Comparison of ENCODE assay signal across 8 cellular contexts in the genomic region with DNA sequence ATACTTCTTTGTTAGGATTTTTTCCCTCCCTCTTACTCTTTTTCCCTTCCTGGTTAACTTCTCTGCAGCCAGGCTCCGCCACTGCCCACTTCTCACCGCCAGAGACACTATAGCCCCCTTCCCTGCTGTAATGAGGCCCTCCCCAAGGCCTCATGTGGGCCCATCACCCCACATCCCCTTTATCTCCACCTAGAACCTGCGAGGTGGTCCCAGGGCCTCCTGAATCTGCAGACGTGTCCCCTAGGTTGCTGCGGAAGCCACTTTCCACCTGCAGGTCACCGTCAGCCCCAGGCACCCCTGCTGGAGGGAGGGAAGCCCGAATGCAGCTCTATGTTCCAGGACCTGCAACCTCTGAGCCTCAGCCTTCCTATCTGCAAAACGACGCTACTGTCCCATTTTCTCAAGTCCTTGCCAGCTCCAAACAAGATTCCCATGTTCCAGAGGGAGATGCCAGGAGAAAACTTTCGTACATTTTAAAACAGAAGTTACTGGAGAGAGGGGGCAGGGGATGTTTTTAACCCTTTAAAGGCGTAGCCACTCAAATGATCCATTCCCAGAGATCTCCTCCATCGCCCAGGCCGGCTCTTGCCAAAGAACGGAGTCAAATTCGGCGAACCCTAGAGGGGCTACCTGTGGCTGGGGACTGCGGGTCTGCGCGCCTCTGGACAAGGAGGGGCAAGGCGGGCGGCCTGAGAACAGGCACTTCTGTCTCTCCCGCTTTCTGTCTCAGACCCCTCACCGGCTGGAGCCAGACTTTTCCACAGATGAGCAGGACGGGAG. TPM values are rescaled to one million over a fixed set of nuclear protein-coding genes. Genes with fewer than 3 reads are reported as not detected.
A peak's percentile ranks its signal among the peaks of the same experiment; 100 is the strongest.
DNase-seq lines count a peak whose midpoint lies in the region; ATAC-seq lines count a peak whose summit lies in the region.

No MANE protein-coding gene starts in this region.

- DNase-seq in Caki2 (ENCODE audit: low read depth) = peak; percentile 88
- DNase-seq in M059J (ENCODE audit: low read depth) = peak; percentile 69
- DNase-seq in astrocyte of the hippocampus (ENCODE audit: low read depth, low spot score) = peak; percentile 91
- DNase-seq in stimulated activated CD4-positive, alpha-beta T cell treated with anti-CD3 and anti-CD28 coated beads, Interleukin-4, amount 100 ng/mL, for 4 hours = no peak

- H3K36me3 ChIP-seq in iPS-18a (ENCODE audit: control insufficient read depth, low read depth, low read length) (no peaks in the 10 kb centered on the region), skeletal muscle tissue (ENCODE audit: control insufficient read depth in 3 of 3, insufficient read depth in 3 of 3, low read length in 3 of 3) (no peaks in the 10 kb centered on the region)

- H3K27ac ChIP-seq in iPS-18a (ENCODE audit: low read length) (peak overlapping the region; percentile 70), skeletal muscle tissue (ENCODE audit: low read depth, low read length) (peak overlapping the region; percentile 66)

- in situ Hi-C loops in Caki2 (cut with HindIII; ENCODE audit: low pct_unique_long_range_greater_than_20kb, low sequenced_read_pairs) = no loop called here

- ATAC-seq in HG03457 (IDR thresholded peaks at IDR 0.05; ENCODE audit: unreplicated experiment) (no peak), GM19351 (IDR thresholded peaks at IDR 0.05; ENCODE audit: unreplicated experiment) (no peak)

- peak overlapping the region; percentile 85 for H3K9ac ChIP-seq in iPS-18a (ENCODE audit: low read length)
- peak overlapping the region; percentile 43 to 81 (median 69) for H3K9ac ChIP-seq in skeletal muscle tissue (ENCODE audit: low read depth in 1 of 3, low read length in 3 of 3)

- peak overlapping the region; percentile 92 for H3K4me3 ChIP-seq in iPS-18a (ENCODE audit: low read length)
- peak overlapping the region; percentile 63 to 83 (median 78) for H3K4me3 ChIP-seq in skeletal muscle tissue (ENCODE audit: low read length in 3 of 3)

- H3K4me1 ChIP-seq in iPS-18a (ENCODE audit: control insufficient read depth, low read depth, low read length) (peaks cover 17% of the 10 kb centered on the region), skeletal muscle tissue (ENCODE audit: control insufficient read depth in 3 of 3, insufficient read depth in 3 of 3, low read length in 3 of 3) (peaks cover 24 to 27% (median 26%) of the 10 kb centered on the region in 3 donors)

- H3K27me3 ChIP-seq in iPS-18a (ENCODE audit: control insufficient read depth, insufficient read depth, low read length) (no peaks in the 10 kb centered on the region), skeletal muscle tissue (ENCODE audit: control insufficient read depth in 3 of 3, insufficient read depth in 3 of 3, low read length in 3 of 3) (peaks cover 0 to 8% (median 0%) of the 10 kb centered on the region in 3 donors)

- H3K9me3 ChIP-seq in iPS-18a (ENCODE audit: control insufficient read depth, low read depth, low read length) = no peaks in the 10 kb centered on the region
- H3K9me3 ChIP-seq in skeletal muscle tissue (ENCODE audit: control insufficient read depth in 3 of 3, low read length in 3 of 3) = no peaks in the 10 kb centered on the region

RNA-seq across cellular contexts. Expression of gene SH3PXD2B, which starts 0.9 kb away (rescaled TPM):
- total RNA-seq in Caki2 (2014; rRNA removed; shearing (Covaris generic); ENCODE audit: low replicate concordance) = 14.2 and 25.2 TPM in 2 replicates
- total RNA-seq in M059J (2014; rRNA removed; shearing (Covaris generic)) = 8.5 and 15.7 TPM in 2 replicates
- 12.0 TPM for total RNA-seq in skeletal muscle tissue

Comparison
In these comparisons a context has a peak if more than half of its experiments do, and no peak if none do; other contexts are left out.
1. DNase-seq: peak in Caki2 (single experiment), M059J (single experiment) and astrocyte of the hippocampus (single experiment); none in stimulated activated CD4-positive, alpha-beta T cell treated with anti-CD3 and anti-CD28 coated beads, Interleukin-4, amount 100 ng/mL, for 4 hours (0 of 2).